ENCODE assay signal across 8 cellular contexts in the genomic region with DNA sequence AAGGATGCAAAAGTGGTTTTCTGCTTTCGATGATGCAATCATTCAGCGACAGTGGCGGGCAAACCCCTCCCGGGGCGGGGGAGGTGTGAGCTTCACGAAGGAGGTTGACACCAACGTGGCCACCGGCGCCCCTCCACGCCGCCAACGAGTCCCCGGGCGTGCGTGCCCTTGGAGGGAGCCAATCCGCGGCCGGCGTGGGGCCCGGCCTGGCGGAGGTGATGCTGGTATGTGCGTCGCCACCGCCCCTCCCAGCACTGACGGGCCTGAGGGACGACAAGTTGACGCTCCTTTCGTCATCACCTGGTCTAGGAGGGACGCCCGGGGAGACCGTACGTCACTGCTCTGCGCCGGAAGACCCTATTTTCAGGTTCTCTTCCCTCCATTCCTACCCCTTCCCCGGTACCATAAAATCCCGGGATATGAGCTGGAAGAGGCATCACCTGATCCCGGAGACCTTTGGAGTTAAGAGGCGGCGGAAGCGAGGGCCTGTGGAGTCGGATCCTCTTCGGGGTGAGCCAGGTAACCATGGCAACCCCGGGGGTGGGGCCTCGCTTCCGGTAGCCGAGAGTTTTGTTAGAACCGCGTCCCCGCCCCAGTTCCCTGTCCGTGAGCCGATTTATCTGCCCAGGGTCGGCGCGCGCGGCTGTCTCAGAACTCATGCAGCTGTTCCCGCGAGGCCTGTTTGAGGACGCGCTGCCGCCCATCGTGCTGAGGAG. TPM values are rescaled to one million over a fixed set of nuclear protein-coding genes. Genes with fewer than 3 reads are reported as not detected.
DNase-seq lines count a peak whose midpoint lies in the region; ATAC-seq lines count a peak whose summit lies in the region.

A gene (minus strand): TSS at position 146 of the 716 bp plus-strand sequence. CDS start 463 bp downstream, outside the sequence.

- H3K27me3 Mint-ChIP-seq in CD8-positive, alpha-beta memory T cell, result peaks cover 0 to 10% of the 10 kb centered on the region in 2 donors

- peak within 1 kb of the TSS; percentile 100 for H3K27ac Mint-ChIP-seq in CD8-positive, alpha-beta memory T cell

- H3K36me3 ChIP-seq in CD8-positive, alpha-beta memory T cell (ENCODE audit: insufficient read depth, low read length), result peaks cover 20% of the 10 kb centered on the region
- H3K36me3 ChIP-seq in effector memory CD4-positive, alpha-beta T cell (ENCODE audit: control insufficient read depth, insufficient read depth, low read length), result peaks cover 32% of the 10 kb centered on the region

- peaks cover 30% of the 10 kb centered on the region for H3K4me1 ChIP-seq in CD8-positive, alpha-beta memory T cell (ENCODE audit: insufficient read depth, low read length)
- peaks cover 21% of the 10 kb centered on the region for H3K4me1 ChIP-seq in effector memory CD4-positive, alpha-beta T cell (ENCODE audit: control insufficient read depth, insufficient read depth, low read length, poor library complexity, severe bottlenecking)

- H3K36me3 Mint-ChIP-seq in CD8-positive, alpha-beta memory T cell, result peaks cover 0 to 54% (median 11%) of the 10 kb centered on the region in 3 donors

- peak within 1 kb of the TSS; percentile 93 for H3K4me3 ChIP-seq in CD8-positive, alpha-beta memory T cell (ENCODE audit: low read length)
- peak within 1 kb of the TSS; percentile 58 for H3K4me3 ChIP-seq in effector memory CD4-positive, alpha-beta T cell (ENCODE audit: insufficient read depth, low read depth, low read length, poor library complexity, severe bottlenecking)

- H3K27ac ChIP-seq in CD8-positive, alpha-beta memory T cell (ENCODE audit: low read depth, low read length), result peak within 1 kb of the TSS; percentile 100
- H3K27ac ChIP-seq in effector memory CD4-positive, alpha-beta T cell (ENCODE audit: insufficient read depth, low read length, poor library complexity, severe bottlenecking), result peak within 1 kb of the TSS; percentile 98

- POLR2A ChIA-PET in CD8-positive, alpha-beta memory T cell (lab: Charles Lee), result interaction anchor here (0.7 to 6.3 kb wide), 11 partner anchors 14 to 1906 kb away, joined by 3 to 71 read pairs (median 3); a partner anchor contains a TSS
- POLR2A ChIA-PET in activated CD8-positive, alpha-beta memory T cell treated with anti-CD3 and anti-CD28 coated beads for 36 hours (lab: Charles Lee), result interaction anchor here (0.5 to 3.2 kb wide), 8 partner anchors 9 to 313 kb away, joined by 3 to 41 read pairs (median 4); a partner anchor contains a TSS

- H3K9me3 Mint-ChIP-seq in CD8-positive, alpha-beta memory T cell, result no peaks in the 10 kb centered on the region

- peak; percentile 97 to 100 (median 98) for DNase-seq in CD8-positive, alpha-beta memory T cell
- DNase-seq in HS-5 (ENCODE audit: low read depth) (peak; percentile 97), medulla oblongata (ENCODE audit: extremely low spot score) (peak; percentile 97)
- DNase-seq in NK-92 treated with Interleukin-12 subunit alpha and Interleukin-12 subunit beta, amount 100 ng/mL, for 24 hours (lab: John Stamatoyannopoulos, UW), result peak; percentile 96
- DNase-seq in effector memory CD4-positive, alpha-beta T cell, result peak; percentile 98 to 99 (median 99)
- peak; percentile 97 for DNase-seq in stimulated activated CD8-positive, alpha-beta memory T cell treated with anti-CD3 and anti-CD28 coated beads, Interleukin-12 subunit alpha, Interleukin-12 subunit beta, amount 100 ng/mL, for 1 hour (ENCODE audit: low read depth)

- CTCF ChIA-PET in CD8-positive, alpha-beta memory T cell (lab: Charles Lee), result interaction anchor here (0.7 to 1.9 kb wide), 4 partner anchors 11 to 21 kb away, joined by 3 to 8 read pairs (median 4); a partner anchor contains a TSS
- CTCF ChIA-PET in activated CD8-positive, alpha-beta memory T cell treated with anti-CD3 and anti-CD28 coated beads for 36 hours (lab: Charles Lee), result interaction anchor here (0.7 to 6.3 kb wide), 5 partner anchors 13 to 158 kb away, joined by 3 to 31 read pairs (median 4); a partner anchor contains a TSS

- H3K4me1 Mint-ChIP-seq in CD8-positive, alpha-beta memory T cell, result peaks cover 34 to 49% (median 43%) of the 10 kb centered on the region in 3 donors

- H3K27me3 ChIP-seq in CD8-positive, alpha-beta memory T cell (ENCODE audit: insufficient read depth, low read length, poor library complexity, severe bottlenecking), result no peaks in the 10 kb centered on the region
- no peaks in the 10 kb centered on the region for H3K27me3 ChIP-seq in effector memory CD4-positive, alpha-beta T cell (replicated peaks; ENCODE audit: control insufficient read depth, insufficient read depth, low read length, poor library complexity, severe bottlenecking)

- H3K4me3 Mint-ChIP-seq in CD8-positive, alpha-beta memory T cell, result peak within 1 kb of the TSS; percentile 97 to 99 (median 98)

- peak; percentile 72 for ATAC-seq in GM19468 (IDR thresholded peaks at IDR 0.05; ENCODE audit: extremely low read depth, unreplicated experiment)

- H3K9me3 ChIP-seq in CD8-positive, alpha-beta memory T cell (ENCODE audit: low read length), result no peaks in the 10 kb centered on the region
- H3K9me3 ChIP-seq in effector memory CD4-positive, alpha-beta T cell (ENCODE audit: control insufficient read depth, low read length), result no peaks in the 10 kb centered on the region

RNA-seq across cellular contexts. Expression of the gene that starts here (rescaled TPM):
- 10 to 100 TPM; 13.8 to 15.8 TPM for total RNA-seq in CD8-positive, alpha-beta memory T cell
- polyA plus RNA-seq in CD8-positive, alpha-beta memory T cell, result 16.8 TPM
- total RNA-seq in activated CD8-positive, alpha-beta memory T cell treated with anti-CD3 and anti-CD28 coated beads for 36 hours, result 10 to 100 TPM; 11.8 to 13.7 TPM

Comparison
In these comparisons a context has a peak if more than half of its experiments do, and no peak if none do; other contexts are left out.
1. Peak in every context shown above with its lines: DNase-seq, ATAC-seq, H3K4me3 ChIP-seq and H3K27ac ChIP-seq.